Comparison of ENCODE assay signal across 19 cellular contexts in genomic region chr11:108196901-108197300, GRCh38. TPM values are rescaled to one million over a fixed set of nuclear protein-coding genes. Genes with fewer than 3 reads are reported as not detected.
DNase-seq lines count a peak whose midpoint lies in the region; ATAC-seq and TF ChIP-seq lines count a peak whose summit lies in the region.
"Had no signal": no experiment of that assay in that cellular context is flagged by ENCODE, and none has a peak within 500 bp of the region (broad histone marks: within the 10 kb centered on the region; RNA-seq: fewer than 3 reads in every experiment).

No MANE protein-coding gene starts in this region.

- H3K27me3 Mint-ChIP-seq in activated CD8-positive, alpha-beta memory T cell treated with anti-CD3 and anti-CD28 coated beads, Interleukin-2, amount 10 ng/mL, durations not matched to agents 7 days and 5 days = no peaks in the 10 kb centered on the region
- H3K27me3 Mint-ChIP-seq in activated naive CD8-positive, alpha-beta T cell = no peaks in the 10 kb centered on the region
- H3K27me3 Mint-ChIP-seq: dendritic cell treated with granulocyte-macrophage colony-stimulating factor and Interleukin-4, amounts not matched to agents 40 ng/mL and 50 ng/mL, for 4 days had no signal

- H3K27ac ChIP-seq in vagina = no peak overlapping the region
- H3K27ac ChIP-seq: adrenal gland, neutrophil had no signal

- DNase-seq in activated CD8-positive, alpha-beta memory T cell treated with anti-CD3 and anti-CD28 coated beads, Interleukin-2, amount 10 ng/mL, durations not matched to agents 7 days and 5 days = no peak
- DNase-seq in activated CD8-positive, alpha-beta memory T cell treated with anti-CD3 and anti-CD28 coated beads, Interleukin-2, amount 50 U/mL, for 48 hours = no peak
- DNase-seq in dedifferentiated amniotic fluid mesenchymal stem cell (ENCODE audit: extremely low spot score) (no peak), vagina (ENCODE audit: extremely low spot score in 2 of 2) (no peak)
- DNase-seq: activated CD4-positive, alpha-beta T cell treated with anti-CD3 and anti-CD28 coated beads for 48 hours; adrenal gland; C1 segment of cervical spinal cord; Kasumi-1; NCI-H1092; NCI-H2081 treated with DMSO at 0.1 percent for 48 hours; SK-N-SH; stimulated activated CD4-positive, alpha-beta T cell treated with anti-CD3 and anti-CD28 coated beads, Interleukin-4, amount 100 ng/mL, for 24 hours; substantia nigra had no signal

- TF ChIP-seq CTCF in vagina (IDR thresholded peaks at IDR 0.05) = no peak

- no peak overlapping the region for H3K4me3 ChIP-seq in vagina
- H3K4me3 ChIP-seq: adrenal gland had no signal

- H3K4me1 ChIP-seq in vagina = peaks cover 8% of the 10 kb centered on the region
- H3K4me1 ChIP-seq: adrenal gland had no signal

- TF ChIP-seq POLR2A in vagina (IDR thresholded peaks at IDR 0.05) = no peak

- H3K9me3 ChIP-seq in vagina = no peaks in the 10 kb centered on the region
- H3K9me3 ChIP-seq: adrenal gland, neutrophil, SK-N-SH had no signal

- H3K27me3 ChIP-seq in vagina = no peaks in the 10 kb centered on the region
- H3K27me3 ChIP-seq: adrenal gland, neutrophil had no signal

- peaks cover 46% of the 10 kb centered on the region for H3K36me3 Mint-ChIP-seq in activated CD8-positive, alpha-beta memory T cell treated with anti-CD3 and anti-CD28 coated beads, Interleukin-2, amount 10 ng/mL, durations not matched to agents 7 days and 5 days
- peaks cover 10% of the 10 kb centered on the region for H3K36me3 Mint-ChIP-seq in activated naive CD8-positive, alpha-beta T cell

- CTCF ChIA-PET in activated CD8-positive, alpha-beta memory T cell treated with anti-CD3 and anti-CD28 coated beads, Interleukin-2, amount 10 ng/mL, durations not matched to agents 7 days and 5 days (lab: Charles Lee) = interaction anchor here (1.0 kb wide), 1 partner anchor 79 kb away, joined by 3 read pairs; no protein-coding TSS in a partner anchor

- peaks cover 0 to 34% of the 10 kb centered on the region in 2 donors for H3K36me3 ChIP-seq in vagina

- peak; percentile 31 for ATAC-seq in activated CD8-positive, alpha-beta memory T cell treated with anti-CD3 and anti-CD28 coated beads, Interleukin-2, amount 10 ng/mL, durations not matched to agents 7 days and 5 days
- peak; percentile 33 for ATAC-seq in GM18498 (IDR thresholded peaks at IDR 0.05; ENCODE audit: unreplicated experiment)
- ATAC-seq in GM21717 (IDR thresholded peaks at IDR 0.05; ENCODE audit: unreplicated experiment) = peak; percentile 30
- no peak for ATAC-seq in GM19467 (IDR thresholded peaks at IDR 0.05; ENCODE audit: unreplicated experiment)

- peak overlapping the region; percentile 50 for H3K27ac Mint-ChIP-seq in activated CD8-positive, alpha-beta memory T cell treated with anti-CD3 and anti-CD28 coated beads, Interleukin-2, amount 10 ng/mL, durations not matched to agents 7 days and 5 days
- peak overlapping the region; percentile 79 for H3K27ac Mint-ChIP-seq in activated naive CD8-positive, alpha-beta T cell
- H3K27ac Mint-ChIP-seq: dendritic cell treated with granulocyte-macrophage colony-stimulating factor and Interleukin-4, amounts not matched to agents 40 ng/mL and 50 ng/mL, for 4 days had no signal

- no peaks in the 10 kb centered on the region for H3K9me3 Mint-ChIP-seq in activated CD8-positive, alpha-beta memory T cell treated with anti-CD3 and anti-CD28 coated beads, Interleukin-2, amount 10 ng/mL, durations not matched to agents 7 days and 5 days (ENCODE audit: low read depth)
- H3K9me3 Mint-ChIP-seq in activated naive CD8-positive, alpha-beta T cell (ENCODE audit: low read depth) = no peaks in the 10 kb centered on the region
- H3K9me3 Mint-ChIP-seq: dendritic cell treated with granulocyte-macrophage colony-stimulating factor and Interleukin-4, amounts not matched to agents 40 ng/mL and 50 ng/mL, for 4 days had no signal

- no peak overlapping the region for H3K4me3 Mint-ChIP-seq in activated CD8-positive, alpha-beta memory T cell treated with anti-CD3 and anti-CD28 coated beads, Interleukin-2, amount 10 ng/mL, durations not matched to agents 7 days and 5 days
- no peak overlapping the region for H3K4me3 Mint-ChIP-seq in activated naive CD8-positive, alpha-beta T cell
- H3K4me3 Mint-ChIP-seq: dendritic cell treated with granulocyte-macrophage colony-stimulating factor and Interleukin-4, amounts not matched to agents 40 ng/mL and 50 ng/mL, for 4 days had no signal

- H3K4me1 Mint-ChIP-seq in activated CD8-positive, alpha-beta memory T cell treated with anti-CD3 and anti-CD28 coated beads, Interleukin-2, amount 10 ng/mL, durations not matched to agents 7 days and 5 days = peaks cover 47% of the 10 kb centered on the region
- H3K4me1 Mint-ChIP-seq in activated naive CD8-positive, alpha-beta T cell (ENCODE audit: low read depth) = peaks cover 67% of the 10 kb centered on the region

- intact Hi-C loops in vagina (cut with DNase I) = no loop called here

RNA-seq across cellular contexts. Expression of gene NPAT, which starts 25.5 kb away (rescaled TPM):
- 10 to 100 TPM; 30.2 to 38.7 TPM for total RNA-seq in activated CD8-positive, alpha-beta memory T cell treated with anti-CD3 and anti-CD28 coated beads, Interleukin-2, amount 10 ng/mL, durations not matched to agents 7 days and 5 days
- total RNA-seq in vagina = 15.2 TPM

RNA-seq across cellular contexts. Expression of gene ATM, which starts 26.0 kb away (rescaled TPM):
- total RNA-seq in activated CD8-positive, alpha-beta memory T cell treated with anti-CD3 and anti-CD28 coated beads, Interleukin-2, amount 10 ng/mL, durations not matched to agents 7 days and 5 days = 100 to 1,000 TPM in 1 of 2 experiments, 10 to 100 TPM in 1; 84.3 to 113 TPM
- total RNA-seq in vagina = 59.9 TPM
